In genomic region chrX:49110417-49110816, GRCh38 we compare ENCODE assay signal across 1 cellular context.
TF ChIP-seq lines count a peak whose summit lies in the region.

No MANE protein-coding gene starts in this region.

TF ChIP-seq in GM12878, 131 proteins besides CTCF, POLR2A, EP300 and RAD21:
- TF ChIP-seq BMI1 (IDR thresholded peaks at IDR 0.05; ENCODE audit: borderline replicate concordance) (no peak), MTA3 (IDR thresholded peaks at IDR 0.05; ENCODE audit: borderline replicate concordance, low read length) (no peak), SUZ12 (IDR thresholded peaks at IDR 0.05; ENCODE audit: unreplicated experiment) (no peak), IKZF1 (conservative IDR thresholded peaks at IDR 0.05) (no peak), TCF3 (IDR thresholded peaks at IDR 0.05; ENCODE audit: borderline replicate concordance, insufficient read depth, low read depth, low read length) (no peak), ATF3 (IDR thresholded peaks at IDR 0.05; ENCODE audit: borderline replicate concordance, extremely low read depth, low read depth, low read length) (no peak), ZBTB4 (CRISPR knock-in tag; IDR thresholded peaks at IDR 0.05) (no peak), SUPT20H (IDR thresholded peaks at IDR 0.05; ENCODE audit: borderline replicate concordance, control insufficient read depth, low read depth, low read length) (no peak), POLR2AphosphoS2 (IDR thresholded peaks at IDR 0.05; ENCODE audit: low read depth, low read length) (no peak), ATF7 (IDR thresholded peaks at IDR 0.05; ENCODE audit: low read depth) (no peak), IRF4 (IDR thresholded peaks at IDR 0.05; ENCODE audit: low read depth, low read length) (no peak), HSF1 (IDR thresholded peaks at IDR 0.05; ENCODE audit: low read depth, low read length) (no peak), BCL3 (IDR thresholded peaks at IDR 0.05; ENCODE audit: borderline replicate concordance, insufficient read depth, low read depth, low read length, poor library complexity, severe bottlenecking) (no peak), E2F4 (IDR thresholded peaks at IDR 0.05; ENCODE audit: low read depth, low read length) (no peak), CREM (IDR thresholded peaks at IDR 0.05; ENCODE audit: low read depth) (no peak), USF1 (IDR thresholded peaks at IDR 0.05; ENCODE audit: borderline replicate concordance, extremely low read length, insufficient read depth, low read depth, low read length) (no peak), RFX5 (IDR thresholded peaks at IDR 0.05; ENCODE audit: low read depth, low read length) (no peak), SMAD1 (IDR thresholded peaks at IDR 0.05; ENCODE audit: low read depth, partially characterized antibody) (no peak), FOXM1 (IDR thresholded peaks at IDR 0.05; ENCODE audit: low read depth, low read length) (no peak), CREB1 (IDR thresholded peaks at IDR 0.05; ENCODE audit: low read depth) (no peak)
